8 cellular contexts compared by ENCODE assay signal in the genomic region with DNA sequence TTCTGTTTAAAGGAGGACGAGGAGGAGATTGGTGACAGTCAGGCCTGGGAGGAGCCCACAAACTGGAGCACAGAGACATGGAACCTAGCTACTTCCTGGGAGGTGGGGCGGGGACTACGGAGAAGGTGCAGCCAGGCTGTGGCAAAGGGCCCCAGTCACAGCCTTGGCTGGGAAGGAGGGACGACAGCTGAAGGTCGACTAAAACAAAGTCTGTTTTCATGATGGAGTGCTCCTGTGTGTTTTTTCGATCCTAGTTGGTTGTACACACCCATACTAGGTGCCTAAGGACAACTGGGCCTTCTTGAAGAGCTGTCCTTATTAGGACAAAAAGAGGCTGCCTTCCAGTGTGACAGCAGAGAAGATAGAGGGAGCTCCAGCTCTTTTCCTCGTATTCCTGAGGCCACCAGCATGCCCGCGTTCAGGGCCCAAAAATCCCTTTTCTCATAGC. TPM values are rescaled to one million over a fixed set of nuclear protein-coding genes. Genes with fewer than 3 reads are reported as not detected.
DNase-seq lines count a peak whose midpoint lies in the region; ATAC-seq and TF ChIP-seq lines count a peak whose summit lies in the region.

No MANE protein-coding gene starts in this region.

- H3K27me3 ChIP-seq in heart left ventricle (no peaks in the 10 kb centered on the region), uterus (no peaks in the 10 kb centered on the region)

- WGBS in heart left ventricle, 4 donors: 43 to 57% (median 52%) methylated on average over 9 of the region's 9 CpGs

- intact Hi-C loops in heart left ventricle (cut with DNase I): loop anchor here in 6 of 10 donors (5.0 kb wide), 4 partner anchors 36 to 86 kb away; a partner anchor contains a TSS
- intact Hi-C loops in left cardiac atrium (cut with DNase I): loop anchor here in 1 of 2 donors (2.0 kb wide), 2 partner anchors 28 to 68 kb away; a partner anchor contains a TSS
- intact Hi-C loops in activated T-helper 2 cell treated with anti-CD3 and anti-CD28 coated beads, Interferon-gamma antibody, Interleukin-2, Interleukin-4, amounts not matched to agents 10 μg/mL and 5 μg/mL and 100 μg/mL, durations not matched to agents 14 hours and 24 hours and 36 hours (cut with micrococcal nuclease): no loop called here
- intact Hi-C loops in uterus (cut with DNase I; ENCODE audit: low total_unique reads): no loop called here

- H3K27me3 Mint-ChIP-seq in activated T-helper 2 cell treated with anti-CD3 and anti-CD28 coated beads, Interferon-gamma antibody, Interleukin-2, Interleukin-4, amounts not matched to agents 10 μg/mL and 5 μg/mL and 100 μg/mL, durations not matched to agents 14 hours and 24 hours and 36 hours (ENCODE audit: low read depth): peaks cover 3% of the 10 kb centered on the region

- H3K9me3 ChIP-seq in heart left ventricle: no peaks in the 10 kb centered on the region
- no peaks in the 10 kb centered on the region for H3K9me3 ChIP-seq in uterus

- H3K4me1 ChIP-seq in heart left ventricle (peaks cover 0 to 70% (median 39%) of the 10 kb centered on the region in 12 donors), uterus (peaks cover 0 to 6% of the 10 kb centered on the region in 2 donors)

- TF ChIP-seq POLR2A in heart left ventricle (IDR thresholded peaks at IDR 0.05): no peak
- no peak for TF ChIP-seq POLR2A in uterus (IDR thresholded peaks at IDR 0.05)

- H3K27ac ChIP-seq in heart left ventricle (peak overlapping the region; percentile 41 to 100 (median 96)), uterus (peak overlapping the region; percentile 96 to 99)

- H3K27ac Mint-ChIP-seq in activated T-helper 2 cell treated with anti-CD3 and anti-CD28 coated beads, Interferon-gamma antibody, Interleukin-2, Interleukin-4, amounts not matched to agents 10 μg/mL and 5 μg/mL and 100 μg/mL, durations not matched to agents 14 hours and 24 hours and 36 hours: peak overlapping the region; percentile 24

- H3K4me1 Mint-ChIP-seq in activated T-helper 2 cell treated with anti-CD3 and anti-CD28 coated beads, Interferon-gamma antibody, Interleukin-2, Interleukin-4, amounts not matched to agents 10 μg/mL and 5 μg/mL and 100 μg/mL, durations not matched to agents 14 hours and 24 hours and 36 hours (ENCODE audit: low read depth): peaks cover 72% of the 10 kb centered on the region

- DNase-seq in heart left ventricle (no peak), left cardiac atrium (no peak), left kidney (ENCODE audit: low read depth, low spot score) (peak; percentile 26), uterus (peak in 1 of 2 donors; percentile 36)
- DNase-seq in activated T-helper 2 cell treated with anti-CD3 and anti-CD28 coated beads, Interferon-gamma antibody, Interleukin-2, Interleukin-4, amounts not matched to agents 10 μg/mL and 5 μg/mL and 100 μg/mL, durations not matched to agents 14 hours and 24 hours and 36 hours (ENCODE audit: low spot score): no peak

- H3K36me3 ChIP-seq in heart left ventricle: peaks cover 0 to 22% (median 16%) of the 10 kb centered on the region in 9 donors
- no peaks in the 10 kb centered on the region for H3K36me3 ChIP-seq in uterus

- TF ChIP-seq CTCF in heart left ventricle (IDR thresholded peaks at IDR 0.05) (peak; percentile 26 to 66 (median 44)), uterus (IDR thresholded peaks at IDR 0.05) (peak; percentile 37 to 62 (median 52))

- ATAC-seq in heart left ventricle: no peak
- ATAC-seq in left cardiac atrium: no peak
- no peak for ATAC-seq in HG03469 (IDR thresholded peaks at IDR 0.05; ENCODE audit: unreplicated experiment)
- no peak for ATAC-seq in HG03565 (IDR thresholded peaks at IDR 0.05; ENCODE audit: unreplicated experiment)
- no peak for ATAC-seq in GM21367 (IDR thresholded peaks at IDR 0.05; ENCODE audit: unreplicated experiment)

- peaks cover 38% of the 10 kb centered on the region for H3K36me3 Mint-ChIP-seq in activated T-helper 2 cell treated with anti-CD3 and anti-CD28 coated beads, Interferon-gamma antibody, Interleukin-2, Interleukin-4, amounts not matched to agents 10 μg/mL and 5 μg/mL and 100 μg/mL, durations not matched to agents 14 hours and 24 hours and 36 hours (ENCODE audit: low read depth)

- H3K4me3 ChIP-seq in heart left ventricle (no peak overlapping the region), uterus (no peak overlapping the region)

- peak overlapping the region; percentile 26 for H3K4me3 Mint-ChIP-seq in activated T-helper 2 cell treated with anti-CD3 and anti-CD28 coated beads, Interferon-gamma antibody, Interleukin-2, Interleukin-4, amounts not matched to agents 10 μg/mL and 5 μg/mL and 100 μg/mL, durations not matched to agents 14 hours and 24 hours and 36 hours (ENCODE audit: low read depth)

- no peaks in the 10 kb centered on the region for H3K9me3 Mint-ChIP-seq in activated T-helper 2 cell treated with anti-CD3 and anti-CD28 coated beads, Interferon-gamma antibody, Interleukin-2, Interleukin-4, amounts not matched to agents 10 μg/mL and 5 μg/mL and 100 μg/mL, durations not matched to agents 14 hours and 24 hours and 36 hours

RNA-seq across cellular contexts. Expression of a gene that starts 2.9 kb away (rescaled TPM):
- total RNA-seq in heart left ventricle: 10 to 100 TPM; 35.5 to 78.5 (median 43.8) TPM
- polyA plus RNA-seq in heart left ventricle: 100 to 1,000 TPM in 1 of 2 donors, 10 to 100 TPM in 1; 70.1 to 116 TPM
- total RNA-seq in left cardiac atrium: 10 to 100 TPM; 52.3 to 70.9 TPM
- 23.0 TPM in 2 replicates for total RNA-seq in activated T-helper 2 cell treated with anti-CD3 and anti-CD28 coated beads, Interferon-gamma antibody, Interleukin-2, Interleukin-4, amounts not matched to agents 10 μg/mL and 5 μg/mL and 100 μg/mL, durations not matched to agents 14 hours and 24 hours and 36 hours
- total RNA-seq in uterus: 100 to 1,000 TPM in 1 of 4 donors, 10 to 100 TPM in 2, 1 to 10 TPM in 1; 9.0 to 120 (median 32.1) TPM

RNA-seq across cellular contexts. Expression of a gene that starts 3.2 kb away (rescaled TPM):
- over 10,000 TPM in 3 of 9 donors, 1,000 to 10,000 TPM in 5, 100 to 1,000 TPM in 1; 462 to 18,741 (median 5,764) TPM for total RNA-seq in heart left ventricle
- polyA plus RNA-seq in heart left ventricle: 100 to 1,000 TPM; 118 to 429 TPM
- over 10,000 TPM; 14,118 to 22,490 TPM for total RNA-seq in left cardiac atrium
- 5,290 and 6,583 TPM in 2 replicates for total RNA-seq in activated T-helper 2 cell treated with anti-CD3 and anti-CD28 coated beads, Interferon-gamma antibody, Interleukin-2, Interleukin-4, amounts not matched to agents 10 μg/mL and 5 μg/mL and 100 μg/mL, durations not matched to agents 14 hours and 24 hours and 36 hours
- total RNA-seq in uterus: over 10,000 TPM in 2 of 4 donors, 1,000 to 10,000 TPM in 2; 2,632 to 57,722 (median 9,015) TPM

RNA-seq across cellular contexts. Expression of a gene that starts 4.0 kb away (rescaled TPM):
- total RNA-seq in heart left ventricle (1 to 10 TPM in 1 of 9 donors, under 1 TPM in 8; 0.11 to 1.2 (median 0.27) TPM), left cardiac atrium (under 1 TPM; 0.18 to 0.84 TPM), uterus (1 to 10 TPM in 3 of 4 donors, not detected in 1; 1.5 to 3.6 (median 2.4) TPM)
- under 1 TPM; 0.12 to 0.30 TPM for polyA plus RNA-seq in heart left ventricle
- 11.1 and 12.3 TPM in 2 replicates for total RNA-seq in activated T-helper 2 cell treated with anti-CD3 and anti-CD28 coated beads, Interferon-gamma antibody, Interleukin-2, Interleukin-4, amounts not matched to agents 10 μg/mL and 5 μg/mL and 100 μg/mL, durations not matched to agents 14 hours and 24 hours and 36 hours

RNA-seq across cellular contexts. Expression of a gene that starts 10.3 kb away (rescaled TPM):
- total RNA-seq in heart left ventricle: 1 to 10 TPM in 1 of 9 donors, under 1 TPM in 2, not detected in 6; 0.47 to 4.2 (median 0.54) TPM
- under 1 TPM in 1 of 2 donors, not detected in 1; 0.19 TPM for polyA plus RNA-seq in heart left ventricle
- total RNA-seq in left cardiac atrium: 1 to 10 TPM in 1 of 2 donors, under 1 TPM in 1; 0.86 to 1.6 TPM
- 90.2 and 92.1 TPM in 2 replicates for total RNA-seq in activated T-helper 2 cell treated with anti-CD3 and anti-CD28 coated beads, Interferon-gamma antibody, Interleukin-2, Interleukin-4, amounts not matched to agents 10 μg/mL and 5 μg/mL and 100 μg/mL, durations not matched to agents 14 hours and 24 hours and 36 hours
- total RNA-seq in uterus: under 1 TPM in 2 of 4 donors, not detected in 2; 0.21 to 0.51 TPM

RNA-seq across cellular contexts. Expression of a gene that starts 12.7 kb away (rescaled TPM):
- total RNA-seq in heart left ventricle (10 to 100 TPM in 1 of 9 donors, 1 to 10 TPM in 1, under 1 TPM in 1, not detected in 6; 0.47 to 13.9 (median 2.3) TPM), left cardiac atrium (1 to 10 TPM; 1.6 to 2.8 TPM), uterus (under 1 TPM in 1 of 4 donors, not detected in 3; 0.14 TPM)
- under 1 TPM; 0.23 to 0.54 TPM for polyA plus RNA-seq in heart left ventricle
- total RNA-seq in activated T-helper 2 cell treated with anti-CD3 and anti-CD28 coated beads, Interferon-gamma antibody, Interleukin-2, Interleukin-4, amounts not matched to agents 10 μg/mL and 5 μg/mL and 100 μg/mL, durations not matched to agents 14 hours and 24 hours and 36 hours: 0.89 and 1.2 TPM in 2 replicates

Comparison
In these comparisons a context has a peak if more than half of its experiments do, and no peak if none do; other contexts are left out.
1. intact Hi-C loops: an anchor here in heart left ventricle (5.0 kb wide); none called in activated T-helper 2 cell treated with anti-CD3 and anti-CD28 coated beads, Interferon-gamma antibody, Interleukin-2, Interleukin-4, amounts not matched to agents 10 μg/mL and 5 μg/mL and 100 μg/mL, durations not matched to agents 14 hours and 24 hours and 36 hours and uterus.